1 cellular context compared by ENCODE assay signal in genomic region chr2:128641421-128642095, GRCh38.
TF ChIP-seq lines count a peak whose summit lies in the region.

No MANE protein-coding gene starts in this region.

TF ChIP-seq in H1, 55 proteins besides CTCF, POLR2A, EP300 and RAD21:
- TF ChIP-seq SP4 (IDR thresholded peaks at IDR 0.05; ENCODE audit: low read length) (no peak), SRF (IDR thresholded peaks at IDR 0.05; ENCODE audit: low read depth, low read length) (0 out of 2 replicates have a peak, but pooled peaks have one; percentile 10)
